ENCODE assay signal across 8 cellular contexts in the genomic region with DNA sequence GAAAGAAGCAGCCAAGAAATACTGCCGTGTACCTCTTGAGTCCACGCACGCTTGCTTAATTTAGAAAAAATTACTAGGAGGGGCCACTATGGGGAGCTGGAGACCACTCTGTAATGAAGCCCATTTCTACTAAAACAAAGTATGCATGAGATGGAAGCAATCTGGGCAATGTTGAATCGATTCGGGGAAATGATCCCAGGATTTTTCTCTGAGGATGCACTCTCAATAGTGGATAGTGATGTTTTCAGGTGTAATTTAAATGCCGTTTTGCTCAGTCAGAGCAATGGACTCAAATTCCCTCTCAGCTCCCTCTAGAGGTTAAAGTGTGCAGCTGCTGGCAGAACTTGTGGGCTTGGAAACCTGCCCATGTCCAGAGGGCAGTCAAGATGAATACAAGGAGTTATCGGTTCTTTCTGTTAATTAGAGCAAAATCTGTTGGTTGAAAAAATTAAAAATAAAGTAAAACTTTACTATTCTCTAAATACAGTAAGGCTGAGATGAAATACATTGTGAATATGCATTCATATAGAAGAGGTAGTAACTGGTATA.
DNase-seq lines count a peak whose midpoint lies in the region; ATAC-seq, FAIRE-seq and TF ChIP-seq lines count a peak whose summit lies in the region.

No MANE protein-coding gene starts in this region.

- no peaks in the 10 kb centered on the region for H4K20me1 ChIP-seq in K562 (replicated peaks; ENCODE audit: control insufficient read depth, insufficient read depth, low read length)

- no TSS peak for BruUV-seq in K562 (replicated peaks; lab: Mats Ljungman, UMichigan)

- no peak overlapping the region for H3K27ac ChIP-seq in K562 (ENCODE audit: extremely low read depth, low read depth, low read length)

- CTCF ChIA-PET in K562 (lab: Yijun Ruan, JAX; ENCODE audit: low intra/inter-chr PET ratio): interaction anchor here (0.6 to 2.1 kb wide), 12 partner anchors 26 to 813 kb away, joined by 3 to 10 read pairs (median 3); no protein-coding TSS in a partner anchor

- H3K36me3 ChIP-seq in K562 (ENCODE audit: control insufficient read depth, insufficient read depth, low read length): no peaks in the 10 kb centered on the region

- TF ChIP-seq RAD21 in K562 (CRISPR knock-in tag; conservative IDR thresholded peaks at IDR 0.05 in 1 of 2, IDR thresholded peaks at IDR 0.05 in 1 of 2): peak; percentile 85 to 91

- peak; percentile 90 to 96 (median 95) for TF ChIP-seq CTCF in K562 (IDR thresholded peaks at IDR 0.05 in 2 of 3, conservative IDR thresholded peaks at IDR 0.05 in 1 of 3; ENCODE audit: insufficient read depth in 2 of 3, low read depth in 1 of 3, low read length in 3 of 3)

- H3K9me1 ChIP-seq in K562 (ENCODE audit: control insufficient read depth, insufficient read depth, low read length): no peaks in the 10 kb centered on the region

- H3K79me2 ChIP-seq in K562 (ENCODE audit: control insufficient read depth, insufficient read depth, low read length): no peaks in the 10 kb centered on the region

- no peak overlapping the region for H3K4me3 ChIP-seq in K562

- H3K9me3 ChIP-seq in K562 (replicated peaks; ENCODE audit: control insufficient read depth, insufficient read depth, low read depth, low read length): no peaks in the 10 kb centered on the region

- ATAC-seq in GM21390 (IDR thresholded peaks at IDR 0.05; ENCODE audit: unreplicated experiment) (peak; percentile 95), HG03571 (IDR thresholded peaks at IDR 0.05; ENCODE audit: unreplicated experiment) (peak; percentile 96), K562 (peak; percentile 98)

- DNase-seq in NCI-H2081 (lab: John Stamatoyannopoulos, UW) (peak; percentile 23 to 41), NCI-H2081 treated with DMSO at 0.1 percent for 48 hours (lab: John Stamatoyannopoulos, UW) (no peak), OCI-M2 (lab: John Stamatoyannopoulos, UW; ENCODE audit: unreplicated experiment) (peak; percentile 30), K562 (ENCODE audit: extremely low read depth in 1 of 4, low spot score in 3 of 4) (peak; percentile 62 to 76 (median 68)), iris pigment epithelial cell (ENCODE audit: low read depth) (peak; percentile 81)
- DNase-seq in stimulated activated CD4-positive, alpha-beta T cell treated with anti-CD3 and anti-CD28 coated beads, Interleukin-15, amount 100 ng/mL, for 24 hours: peak; percentile 62

- intact Hi-C loops in K562 (cut with micrococcal nuclease): loop anchor here (1.0 to 10.0 kb wide), 4 partner anchors 141 to 306 kb away; no protein-coding TSS in a partner anchor

- no peak for TF ChIP-seq POLR2A in K562 (conservative IDR thresholded peaks at IDR 0.05)

- H3K4me1 ChIP-seq in K562 (replicated peaks in 1 of 2; ENCODE audit: control insufficient read depth in 2 of 2, insufficient read depth in 2 of 2, low read length in 2 of 2): no peaks in the 10 kb centered on the region

- in situ Hi-C loops in K562 (cut with MboI): no loop called here

- no peaks in the 10 kb centered on the region for H3K27me3 ChIP-seq in K562 (ENCODE audit: control insufficient read depth in 2 of 2, insufficient read depth in 2 of 2, low read length in 2 of 2)

- H2AFZ ChIP-seq in K562 (ENCODE audit: low read depth, low read length): peak overlapping the region; percentile 57; the same call in 1 of the 2 replicates

- H3K9ac ChIP-seq in K562 (ENCODE audit: insufficient read depth in 1 of 2, low read depth in 2 of 2, low read length in 2 of 2): no peak overlapping the region

- peak; percentile 87 for FAIRE-seq in K562 (lab: Jason Lieb, UNC)

- no peak for TF ChIP-seq EP300 in K562 (IDR thresholded peaks at IDR 0.05; ENCODE audit: low read length)

- WGBS in K562 (ENCODE audit: insufficient coverage, low coverage, missing lambda C conversion rate): 2% methylated on average over 7 of the region's 7 CpGs

- H3K4me2 ChIP-seq in K562 (ENCODE audit: insufficient read depth, low read length): no peak overlapping the region; the same call in 1 of the 2 replicates

- POLR2A ChIA-PET in K562 (lab: Yijun Ruan, JAX): interaction anchor here (0.5 to 1.6 kb wide), 6 partner anchors 16 to 1068 kb away, joined by 3 to 4 read pairs (median 3); no protein-coding TSS in a partner anchor

TF ChIP-seq in K562, 482 proteins besides CTCF, POLR2A, EP300 and RAD21 (continues in another document):
- TF ChIP-seq HMG20A (CRISPR knock-in tag; conservative IDR thresholded peaks at IDR 0.05): no peak
- peak; percentile 57; the same call in 1 of the 2 replicates for TF ChIP-seq KLF16 (IDR thresholded peaks at IDR 0.05)
- TF ChIP-seq SNIP1 (IDR thresholded peaks at IDR 0.05; ENCODE audit: low read depth): no peak
- no peak for TF ChIP-seq LARP7 (IDR thresholded peaks at IDR 0.05)
- peak in 1 of 2 experiments; percentile 47; a peak in 1 of 4 replicates for TF ChIP-seq MAZ (CRISPR knock-in tag; conservative IDR thresholded peaks at IDR 0.05 in 1 of 2, IDR thresholded peaks at IDR 0.05 in 1 of 2)
- TF ChIP-seq, protein P1, sequence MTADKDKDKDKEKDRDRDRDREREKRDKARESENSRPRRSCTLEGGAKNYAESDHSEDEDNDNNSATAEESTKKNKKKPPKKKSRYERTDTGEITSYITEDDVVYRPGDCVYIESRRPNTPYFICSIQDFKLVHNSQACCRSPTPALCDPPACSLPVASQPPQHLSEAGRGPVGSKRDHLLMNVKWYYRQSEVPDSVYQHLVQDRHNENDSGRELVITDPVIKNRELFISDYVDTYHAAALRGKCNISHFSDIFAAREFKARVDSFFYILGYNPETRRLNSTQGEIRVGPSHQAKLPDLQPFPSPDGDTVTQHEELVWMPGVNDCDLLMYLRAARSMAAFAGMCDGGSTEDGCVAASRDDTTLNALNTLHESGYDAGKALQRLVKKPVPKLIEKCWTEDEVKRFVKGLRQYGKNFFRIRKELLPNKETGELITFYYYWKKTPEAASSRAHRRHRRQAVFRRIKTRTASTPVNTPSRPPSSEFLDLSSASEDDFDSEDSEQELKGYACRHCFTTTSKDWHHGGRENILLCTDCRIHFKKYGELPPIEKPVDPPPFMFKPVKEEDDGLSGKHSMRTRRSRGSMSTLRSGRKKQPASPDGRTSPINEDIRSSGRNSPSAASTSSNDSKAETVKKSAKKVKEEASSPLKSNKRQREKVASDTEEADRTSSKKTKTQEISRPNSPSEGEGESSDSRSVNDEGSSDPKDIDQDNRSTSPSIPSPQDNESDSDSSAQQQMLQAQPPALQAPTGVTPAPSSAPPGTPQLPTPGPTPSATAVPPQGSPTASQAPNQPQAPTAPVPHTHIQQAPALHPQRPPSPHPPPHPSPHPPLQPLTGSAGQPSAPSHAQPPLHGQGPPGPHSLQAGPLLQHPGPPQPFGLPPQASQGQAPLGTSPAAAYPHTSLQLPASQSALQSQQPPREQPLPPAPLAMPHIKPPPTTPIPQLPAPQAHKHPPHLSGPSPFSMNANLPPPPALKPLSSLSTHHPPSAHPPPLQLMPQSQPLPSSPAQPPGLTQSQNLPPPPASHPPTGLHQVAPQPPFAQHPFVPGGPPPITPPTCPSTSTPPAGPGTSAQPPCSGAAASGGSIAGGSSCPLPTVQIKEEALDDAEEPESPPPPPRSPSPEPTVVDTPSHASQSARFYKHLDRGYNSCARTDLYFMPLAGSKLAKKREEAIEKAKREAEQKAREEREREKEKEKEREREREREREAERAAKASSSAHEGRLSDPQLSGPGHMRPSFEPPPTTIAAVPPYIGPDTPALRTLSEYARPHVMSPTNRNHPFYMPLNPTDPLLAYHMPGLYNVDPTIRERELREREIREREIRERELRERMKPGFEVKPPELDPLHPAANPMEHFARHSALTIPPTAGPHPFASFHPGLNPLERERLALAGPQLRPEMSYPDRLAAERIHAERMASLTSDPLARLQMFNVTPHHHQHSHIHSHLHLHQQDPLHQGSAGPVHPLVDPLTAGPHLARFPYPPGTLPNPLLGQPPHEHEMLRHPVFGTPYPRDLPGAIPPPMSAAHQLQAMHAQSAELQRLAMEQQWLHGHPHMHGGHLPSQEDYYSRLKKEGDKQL (CRISPR knock-in tag; IDR thresholded peaks at IDR 0.05; ENCODE audit: borderline replicate concordance): no peak
- no peak for TF ChIP-seq DACH1 (IDR thresholded peaks at IDR 0.05; ENCODE audit: partially characterized antibody)
- no peak for TF ChIP-seq SREBF1 (IDR thresholded peaks at IDR 0.05; ENCODE audit: borderline replicate concordance, low read depth, low read length)
- TF ChIP-seq, protein P2, sequence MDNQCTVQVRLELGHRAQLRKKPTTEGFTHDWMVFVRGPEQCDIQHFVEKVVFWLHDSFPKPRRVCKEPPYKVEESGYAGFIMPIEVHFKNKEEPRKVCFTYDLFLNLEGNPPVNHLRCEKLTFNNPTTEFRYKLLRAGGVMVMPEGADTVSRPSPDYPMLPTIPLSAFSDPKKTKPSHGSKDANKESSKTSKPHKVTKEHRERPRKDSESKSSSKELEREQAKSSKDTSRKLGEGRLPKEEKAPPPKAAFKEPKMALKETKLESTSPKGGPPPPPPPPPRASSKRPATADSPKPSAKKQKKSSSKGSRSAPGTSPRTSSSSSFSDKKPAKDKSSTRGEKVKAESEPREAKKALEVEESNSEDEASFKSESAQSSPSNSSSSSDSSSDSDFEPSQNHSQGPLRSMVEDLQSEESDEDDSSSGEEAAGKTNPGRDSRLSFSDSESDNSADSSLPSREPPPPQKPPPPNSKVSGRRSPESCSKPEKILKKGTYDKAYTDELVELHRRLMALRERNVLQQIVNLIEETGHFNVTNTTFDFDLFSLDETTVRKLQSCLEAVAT (IDR thresholded peaks at IDR 0.05): peak in 1 of 2 experiments; percentile 37; a peak in 1 of 4 replicates
- 0 out of 2 replicates have a peak, but pooled peaks have one; percentile 18 for TF ChIP-seq ARID2 (IDR thresholded peaks at IDR 0.05)
- TF ChIP-seq NONO (IDR thresholded peaks at IDR 0.05; ENCODE audit: low read depth in 2 of 2, low read length in 1 of 2): no peak
- no peak for TF ChIP-seq L3MBTL2 (IDR thresholded peaks at IDR 0.05)
- no peak for TF ChIP-seq ZNF165 (CRISPR knock-in tag; IDR thresholded peaks at IDR 0.05; ENCODE audit: borderline replicate concordance)
